Comparison of ENCODE assay signal across 8 cellular contexts in the genomic region with DNA sequence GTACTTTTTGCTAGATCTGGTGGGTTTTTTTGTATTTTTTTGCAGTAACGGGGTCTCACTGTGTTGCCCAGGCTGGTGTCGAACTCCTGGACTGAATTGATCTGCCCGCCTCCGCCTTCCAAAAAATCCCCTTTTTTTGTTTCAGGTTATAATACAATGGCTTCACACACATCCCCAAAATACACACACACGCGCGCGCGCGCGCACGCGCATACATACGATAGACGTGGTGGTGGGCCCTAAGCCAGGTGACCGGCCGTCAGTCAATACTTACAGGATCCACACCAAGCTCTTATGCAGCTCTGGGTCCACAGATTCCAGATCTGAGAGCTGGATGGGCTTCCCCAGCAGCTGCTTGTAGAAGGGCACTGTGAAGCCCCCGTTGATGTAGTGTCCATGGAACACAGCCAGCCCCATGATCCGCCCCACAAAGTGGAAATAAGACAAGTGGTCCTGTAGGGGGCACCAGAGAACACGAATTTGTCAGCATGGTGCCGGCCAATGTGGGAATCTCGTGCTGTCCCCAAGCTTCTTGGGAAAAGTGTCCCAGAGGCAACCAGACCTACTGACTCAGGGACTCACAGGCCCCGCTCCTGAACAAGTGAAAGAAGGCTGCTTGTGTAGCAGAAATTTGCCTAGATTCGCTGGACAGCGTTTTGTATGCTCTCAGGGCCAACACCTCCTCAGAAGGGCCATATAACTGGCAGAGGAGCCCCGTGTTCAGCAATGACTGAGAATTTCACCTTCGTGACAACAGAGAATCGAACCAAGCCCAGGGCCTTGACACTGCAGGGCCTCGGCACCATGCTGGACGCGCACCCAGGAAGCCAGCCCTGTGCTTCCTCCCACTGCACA.
DNase-seq lines count a peak whose midpoint lies in the region; ATAC-seq and TF ChIP-seq lines count a peak whose summit lies in the region.

No MANE protein-coding gene starts in this region.

- H3K9me2 ChIP-seq in SU-DHL-6 (replicated peaks; ENCODE audit: insufficient read depth, low read length): no peaks in the 10 kb centered on the region

- intact Hi-C loops in left cardiac atrium (cut with DNase I): loop anchor here (1.0 to 10.0 kb wide), 3 partner anchors 94 to 273 kb away; no protein-coding TSS in a partner anchor
- intact Hi-C loops in prostate gland (cut with DNase I): loop anchor here (2.0 kb wide), 1 partner anchor 104 kb away; a partner anchor contains a TSS
- intact Hi-C loops in vagina (cut with DNase I): no loop called here

- TF ChIP-seq POLR2A in prostate gland (IDR thresholded peaks at IDR 0.05) (no peak), vagina (IDR thresholded peaks at IDR 0.05) (no peak)

- peak; percentile 83 for DNase-seq in ELR (ENCODE audit: low read depth)
- peak; percentile 82 for DNase-seq in NAMALWA (ENCODE audit: low spot score)
- DNase-seq in amniotic epithelial cell (ENCODE audit: low read depth): peak; percentile 71
- peak; percentile 85 for DNase-seq in left cardiac atrium
- DNase-seq in prostate gland (ENCODE audit: low spot score): peak; percentile 86
- no peak for DNase-seq in vagina (ENCODE audit: extremely low spot score in 2 of 2)

- no peaks in the 10 kb centered on the region for H3K79me2 ChIP-seq in SU-DHL-6 (ENCODE audit: insufficient read depth, low read length)

- no peak overlapping the region for H3K4me3 ChIP-seq in SU-DHL-6 (ENCODE audit: insufficient read depth, low read length, poor library complexity, severe bottlenecking)
- H3K4me3 ChIP-seq in prostate gland: no peak overlapping the region
- H3K4me3 ChIP-seq in vagina: no peak overlapping the region

- no peak overlapping the region for H3K27ac ChIP-seq in SU-DHL-6 (ENCODE audit: low read depth, low read length)
- no peak overlapping the region for H3K27ac ChIP-seq in prostate gland
- H3K27ac ChIP-seq in vagina: peak overlapping the region; percentile 78

- no peaks in the 10 kb centered on the region for H3K9me3 ChIP-seq in SU-DHL-6 (ENCODE audit: insufficient read depth, low read length)
- H3K9me3 ChIP-seq in prostate gland: no peaks in the 10 kb centered on the region
- H3K9me3 ChIP-seq in vagina: no peaks in the 10 kb centered on the region

- H3K27me3 ChIP-seq in SU-DHL-6 (ENCODE audit: low read length) (no peaks in the 10 kb centered on the region), prostate gland (replicated peaks; ENCODE audit: insufficient read depth) (no peaks in the 10 kb centered on the region), vagina (no peaks in the 10 kb centered on the region)

- H3K4me1 ChIP-seq in prostate gland (replicated peaks): peaks cover 6% of the 10 kb centered on the region
- H3K4me1 ChIP-seq in vagina: peaks cover 10% of the 10 kb centered on the region

- peak; percentile 88 for TF ChIP-seq CTCF in SU-DHL-6 (IDR thresholded peaks at IDR 0.05; ENCODE audit: insufficient read depth, low read length, poor library complexity, severe bottlenecking)
- peak; percentile 60 to 87 (median 84) for TF ChIP-seq CTCF in prostate gland (IDR thresholded peaks at IDR 0.05)
- TF ChIP-seq CTCF in vagina (IDR thresholded peaks at IDR 0.05): peak; percentile 50 to 81 (median 73)

- H4K20me1 ChIP-seq in SU-DHL-6 (ENCODE audit: low read depth, low read length): no peaks in the 10 kb centered on the region

- peak; percentile 66 to 84 for ATAC-seq in left cardiac atrium
- no peak for ATAC-seq in HG02938 (IDR thresholded peaks at IDR 0.05; ENCODE audit: unreplicated experiment)

- H3K36me3 ChIP-seq in SU-DHL-6 (ENCODE audit: low read length): 0 out of 2 replicates have a peak, but pooled peaks cover 4% of the 10 kb centered on the region
- peaks cover 7 to 11% of the 10 kb centered on the region in 2 donors for H3K36me3 ChIP-seq in prostate gland
- H3K36me3 ChIP-seq in vagina: peaks cover 0 to 76% of the 10 kb centered on the region in 2 donors

- H3F3A ChIP-seq in SU-DHL-6 (ENCODE audit: insufficient read depth): no peaks in the 10 kb centered on the region

- no peak overlapping the region for H2AFZ ChIP-seq in SU-DHL-6 (ENCODE audit: low read depth, low read length, severe bottlenecking)

- H3K4me2 ChIP-seq in SU-DHL-6 (ENCODE audit: low read depth, low read length, poor library complexity, severe bottlenecking): no peak overlapping the region

- H3K9ac ChIP-seq in SU-DHL-6 (ENCODE audit: low read length): no peak overlapping the region

- 74% methylated on average over 31 of the region's 31 CpGs for WGBS in prostate gland

Comparison
In these comparisons a context has a peak if more than half of its experiments do, and no peak if none do; other contexts are left out.
1. DNase-seq: peak in ELR (single experiment), NAMALWA (single experiment), amniotic epithelial cell (single experiment), left cardiac atrium (single experiment) and prostate gland (single experiment); none in vagina (0 of 2).
2. Peak in every context shown above with its lines, with median percentiles within 50 percentile points of each other: CTCF ChIP-seq.